In the genomic region with DNA sequence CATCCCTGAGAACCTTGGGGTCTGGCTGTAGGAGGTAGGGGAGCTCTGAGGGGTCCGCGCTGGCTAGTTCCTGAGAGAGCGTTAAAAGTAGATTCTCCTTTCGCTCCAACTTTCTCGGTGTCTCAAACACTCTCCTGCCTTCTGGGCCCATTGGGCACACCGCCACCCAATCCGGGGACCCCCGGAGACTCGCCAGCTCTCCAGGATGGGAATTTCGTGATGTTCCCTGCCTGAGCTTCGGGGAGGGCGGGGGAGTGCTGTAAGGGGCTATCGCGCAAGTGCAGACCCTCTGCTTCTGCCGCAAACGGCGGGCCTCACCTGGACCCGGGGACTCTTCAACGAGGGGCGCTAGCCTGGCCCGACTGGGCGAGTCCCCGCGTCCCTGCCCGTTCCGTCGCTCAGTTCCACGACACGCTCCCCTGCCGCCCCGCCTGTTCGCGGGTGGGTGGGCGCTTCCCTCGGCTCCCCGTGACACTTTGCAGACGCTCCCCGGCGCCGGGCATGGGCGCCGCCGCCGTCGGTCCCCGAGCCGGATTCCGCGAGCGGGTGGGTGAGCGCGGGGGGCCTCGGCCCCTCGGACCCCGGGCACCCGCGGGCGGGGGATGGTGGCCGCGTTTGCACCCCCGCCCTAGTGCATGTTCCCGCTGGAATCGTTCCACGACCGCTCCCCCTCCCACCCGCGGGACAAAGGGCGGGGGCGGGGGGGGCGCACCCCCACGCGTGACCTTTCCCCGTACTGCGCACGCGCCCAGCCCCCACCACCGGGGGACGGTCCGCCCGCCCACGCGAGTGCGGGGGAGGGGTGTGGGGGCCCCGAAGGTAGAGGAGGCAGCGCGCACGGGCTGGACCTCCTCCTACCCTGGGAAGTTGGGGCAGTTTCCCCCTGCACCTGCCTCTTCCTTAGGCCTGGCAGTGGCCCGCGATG, we compare ENCODE assay signal across 8 cellular contexts. TPM values are rescaled to one million over a fixed set of nuclear protein-coding genes. Genes with fewer than 3 reads are reported as not detected.
DNase-seq lines count a peak whose midpoint lies in the region; ATAC-seq and TF ChIP-seq lines count a peak whose summit lies in the region.

A gene (plus strand): TSS at position 481 of the 925 bp plus-strand sequence. CDS start 835 bp downstream, outside the sequence.

- H3K4me1 ChIP-seq in KMS-11 (ENCODE audit: low read depth, poor library complexity, severe bottlenecking) (peaks cover 14% of the 10 kb centered on the region), SK-N-SH (ENCODE audit: control insufficient read depth in 1 of 2, insufficient read depth in 2 of 2, low read depth in 1 of 2, low read length in 1 of 2) (peaks cover 8 to 36% of the 10 kb centered on the region in 2 experiments; a peak in 2 of 4 replicates)

- no peaks in the 10 kb centered on the region for H3K9me2 ChIP-seq in SK-N-SH

- peak within 1 kb of the TSS; percentile 89 to 98 (median 98) for H3K27ac Mint-ChIP-seq in brain

- ATAC-seq in HG02981 (IDR thresholded peaks at IDR 0.05; ENCODE audit: unreplicated experiment): no peak

- no peaks in the 10 kb centered on the region for H3K9me3 ChIP-seq in SK-N-SH

- H3K4me3 ChIP-seq in GM12875 (ENCODE audit: low read depth, low read length): peak within 1 kb of the TSS; percentile 90
- H3K4me3 ChIP-seq in KMS-11 (IDR thresholded peaks at IDR 0.05; ENCODE audit: insufficient read depth, low read depth, low read length): no peak within 1 kb of the TSS
- H3K4me3 ChIP-seq in SK-N-SH (ENCODE audit: low read depth in 2 of 2, low read length in 1 of 2): peak within 1 kb of the TSS; percentile 77 to 82

- CTCF ChIA-PET in SK-N-SH (lab: Yijun Ruan, JAX): interaction anchor here (1.0 to 4.5 kb wide), 5 partner anchors 10 to 507 kb away, joined by 4 to 30 read pairs (median 5); a partner anchor contains a TSS

- no peaks in the 10 kb centered on the region for H3K9me3 Mint-ChIP-seq in brain

- peaks cover 17% of the 10 kb centered on the region for H3F3A ChIP-seq in SK-N-SH (replicated peaks; ENCODE audit: insufficient read depth)

- H2AFZ ChIP-seq in KMS-11 (ENCODE audit: low read depth): no peak within 1 kb of the TSS
- peak within 1 kb of the TSS; percentile 83; the same call in 1 of the 2 replicates for H2AFZ ChIP-seq in SK-N-SH (ENCODE audit: low read depth)

- H3K27me3 Mint-ChIP-seq in brain: peaks cover 6% of the 10 kb centered on the region

- DNase-seq in SK-N-SH (peak; percentile 93), hypothalamus (lab: John Stamatoyannopoulos, UW) (peak in 48 of 51 donors; percentile 39 to 91 (median 74)), putamen (ENCODE audit: low spot score) (peak; percentile 74), GF-D8 (lab: John Stamatoyannopoulos, UW) (no peak)

- WGBS in SK-N-SH (ENCODE audit: low lambda C conversion rate): 18% methylated on average over 8 of the region's 89 CpGs

- 0 out of 4 replicates have a peak, but pooled peaks of 1 of the 2 experiments have one; percentile 7 for TF ChIP-seq EP300 in SK-N-SH (IDR thresholded peaks at IDR 0.05; ENCODE audit: borderline replicate concordance in 1 of 2, low read depth in 1 of 2, low read length in 1 of 2)

- no peak for TF ChIP-seq RAD21 in SK-N-SH (IDR thresholded peaks at IDR 0.05; ENCODE audit: low read length)

- POLR2A ChIA-PET in SK-N-SH (lab: Yijun Ruan, JAX): interaction anchor here (0.9 kb wide), 1 partner anchor 23 kb away, joined by 4 read pairs; a partner anchor contains a TSS

- TF ChIP-seq CTCF in GM12875 (IDR thresholded peaks at IDR 0.05; ENCODE audit: borderline replicate concordance, insufficient read depth, low read depth, low read length) (no peak), KMS-11 (conservative IDR thresholded peaks at IDR 0.05; ENCODE audit: low read depth, low read length) (no peak), SK-N-SH (IDR thresholded peaks at IDR 0.05) (no peak), brain (conservative IDR thresholded peaks at IDR 0.05) (no peak)

- H3K4me3 Mint-ChIP-seq in brain: peak within 1 kb of the TSS; percentile 89 to 96 (median 93)

- H3K9ac ChIP-seq in KMS-11: peak within 1 kb of the TSS; percentile 30; the same call in 1 of the 2 replicates
- peak within 1 kb of the TSS; percentile 77 for H3K9ac ChIP-seq in SK-N-SH

- H3K36me3 Mint-ChIP-seq in brain: peaks cover 22% of the 10 kb centered on the region

- no peaks in the 10 kb centered on the region for H3K27me3 ChIP-seq in KMS-11 (ENCODE audit: insufficient read depth, low read depth)
- H3K27me3 ChIP-seq in SK-N-SH (ENCODE audit: insufficient read depth): no peaks in the 10 kb centered on the region

- H4K20me1 ChIP-seq in KMS-11 (ENCODE audit: insufficient read depth): no peaks in the 10 kb centered on the region
- H4K20me1 ChIP-seq in SK-N-SH (ENCODE audit: insufficient read depth): no peaks in the 10 kb centered on the region

- H3K27ac ChIP-seq in KMS-11 (no peak within 1 kb of the TSS), SK-N-SH (ENCODE audit: low read depth in 2 of 2, low read length in 1 of 2) (peak within 1 kb of the TSS; percentile 27 to 94; a peak in 3 of 4 replicates)

- peaks cover 28% of the 10 kb centered on the region for H3K79me2 ChIP-seq in KMS-11 (ENCODE audit: insufficient read depth, low read depth)
- peaks cover 40% of the 10 kb centered on the region for H3K79me2 ChIP-seq in SK-N-SH (ENCODE audit: insufficient read depth)

- peaks cover 62% of the 10 kb centered on the region for H3K4me1 Mint-ChIP-seq in brain

- H3K36me3 ChIP-seq in KMS-11 (ENCODE audit: insufficient read depth): no peaks in the 10 kb centered on the region
- H3K36me3 ChIP-seq in SK-N-SH (replicated peaks in 1 of 2; ENCODE audit: control insufficient read depth in 1 of 2, insufficient read depth in 2 of 2, low read length in 1 of 2): peaks cover 3 to 30% of the 10 kb centered on the region in 2 experiments

- H3K4me2 ChIP-seq in KMS-11 (peak within 1 kb of the TSS; percentile 9; the same call in 1 of the 2 replicates), SK-N-SH (peak within 1 kb of the TSS; percentile 96)

TF ChIP-seq in SK-N-SH, 30 proteins besides CTCF, POLR2A, EP300 and RAD21 (continues in another document):
- TF ChIP-seq TEAD4 (IDR thresholded peaks at IDR 0.05; ENCODE audit: borderline replicate concordance, insufficient read depth): 0 out of 2 replicates have a peak, but pooled peaks have one; percentile 28
- peak; percentile 22; the same call in 1 of the 2 replicates for TF ChIP-seq NFIC (IDR thresholded peaks at IDR 0.05; ENCODE audit: borderline replicate concordance)
- TF ChIP-seq, protein P1, sequence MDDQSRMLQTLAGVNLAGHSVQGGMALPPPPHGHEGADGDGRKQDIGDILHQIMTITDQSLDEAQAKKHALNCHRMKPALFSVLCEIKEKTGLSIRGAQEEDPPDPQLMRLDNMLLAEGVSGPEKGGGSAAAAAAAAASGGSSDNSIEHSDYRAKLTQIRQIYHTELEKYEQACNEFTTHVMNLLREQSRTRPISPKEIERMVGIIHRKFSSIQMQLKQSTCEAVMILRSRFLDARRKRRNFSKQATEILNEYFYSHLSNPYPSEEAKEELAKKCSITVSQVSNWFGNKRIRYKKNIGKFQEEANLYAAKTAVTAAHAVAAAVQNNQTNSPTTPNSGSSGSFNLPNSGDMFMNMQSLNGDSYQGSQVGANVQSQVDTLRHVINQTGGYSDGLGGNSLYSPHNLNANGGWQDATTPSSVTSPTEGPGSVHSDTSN (IDR thresholded peaks at IDR 0.05): 0 out of 2 replicates have a peak, but pooled peaks have one; percentile 6
- TF ChIP-seq, protein P2, sequence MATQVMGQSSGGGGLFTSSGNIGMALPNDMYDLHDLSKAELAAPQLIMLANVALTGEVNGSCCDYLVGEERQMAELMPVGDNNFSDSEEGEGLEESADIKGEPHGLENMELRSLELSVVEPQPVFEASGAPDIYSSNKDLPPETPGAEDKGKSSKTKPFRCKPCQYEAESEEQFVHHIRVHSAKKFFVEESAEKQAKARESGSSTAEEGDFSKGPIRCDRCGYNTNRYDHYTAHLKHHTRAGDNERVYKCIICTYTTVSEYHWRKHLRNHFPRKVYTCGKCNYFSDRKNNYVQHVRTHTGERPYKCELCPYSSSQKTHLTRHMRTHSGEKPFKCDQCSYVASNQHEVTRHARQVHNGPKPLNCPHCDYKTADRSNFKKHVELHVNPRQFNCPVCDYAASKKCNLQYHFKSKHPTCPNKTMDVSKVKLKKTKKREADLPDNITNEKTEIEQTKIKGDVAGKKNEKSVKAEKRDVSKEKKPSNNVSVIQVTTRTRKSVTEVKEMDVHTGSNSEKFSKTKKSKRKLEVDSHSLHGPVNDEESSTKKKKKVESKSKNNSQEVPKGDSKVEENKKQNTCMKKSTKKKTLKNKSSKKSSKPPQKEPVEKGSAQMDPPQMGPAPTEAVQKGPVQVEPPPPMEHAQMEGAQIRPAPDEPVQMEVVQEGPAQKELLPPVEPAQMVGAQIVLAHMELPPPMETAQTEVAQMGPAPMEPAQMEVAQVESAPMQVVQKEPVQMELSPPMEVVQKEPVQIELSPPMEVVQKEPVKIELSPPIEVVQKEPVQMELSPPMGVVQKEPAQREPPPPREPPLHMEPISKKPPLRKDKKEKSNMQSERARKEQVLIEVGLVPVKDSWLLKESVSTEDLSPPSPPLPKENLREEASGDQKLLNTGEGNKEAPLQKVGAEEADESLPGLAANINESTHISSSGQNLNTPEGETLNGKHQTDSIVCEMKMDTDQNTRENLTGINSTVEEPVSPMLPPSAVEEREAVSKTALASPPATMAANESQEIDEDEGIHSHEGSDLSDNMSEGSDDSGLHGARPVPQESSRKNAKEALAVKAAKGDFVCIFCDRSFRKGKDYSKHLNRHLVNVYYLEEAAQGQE (IDR thresholded peaks at IDR 0.05; ENCODE audit: low read depth, low read length): 0 out of 2 replicates have a peak, but pooled peaks have one; percentile 4
- peak; percentile 23; the same call in 1 of the 2 replicates for TF ChIP-seq POLR2AphosphoS5 (IDR thresholded peaks at IDR 0.05; ENCODE audit: low read depth, low read length)
- TF ChIP-seq TCF12 (IDR thresholded peaks at IDR 0.05): no peak
- TF ChIP-seq, protein P3, sequence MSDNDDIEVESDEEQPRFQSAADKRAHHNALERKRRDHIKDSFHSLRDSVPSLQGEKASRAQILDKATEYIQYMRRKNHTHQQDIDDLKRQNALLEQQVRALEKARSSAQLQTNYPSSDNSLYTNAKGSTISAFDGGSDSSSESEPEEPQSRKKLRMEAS (IDR thresholded peaks at IDR 0.05; ENCODE audit: low read depth): no peak
- TF ChIP-seq, protein P4, sequence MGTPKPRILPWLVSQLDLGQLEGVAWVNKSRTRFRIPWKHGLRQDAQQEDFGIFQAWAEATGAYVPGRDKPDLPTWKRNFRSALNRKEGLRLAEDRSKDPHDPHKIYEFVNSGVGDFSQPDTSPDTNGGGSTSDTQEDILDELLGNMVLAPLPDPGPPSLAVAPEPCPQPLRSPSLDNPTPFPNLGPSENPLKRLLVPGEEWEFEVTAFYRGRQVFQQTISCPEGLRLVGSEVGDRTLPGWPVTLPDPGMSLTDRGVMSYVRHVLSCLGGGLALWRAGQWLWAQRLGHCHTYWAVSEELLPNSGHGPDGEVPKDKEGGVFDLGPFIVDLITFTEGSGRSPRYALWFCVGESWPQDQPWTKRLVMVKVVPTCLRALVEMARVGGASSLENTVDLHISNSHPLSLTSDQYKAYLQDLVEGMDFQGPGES (IDR thresholded peaks at IDR 0.05; ENCODE audit: low read depth, low read length): peak; percentile 86

RNA-seq across cellular contexts. Expression of the gene that starts here (rescaled TPM):
- polyA plus RNA-seq in SK-N-SH (2012; rRNA removed): 20.1 and 27.1 TPM in 2 replicates
- polyA plus RNA-seq in SK-N-SH (2012; cell fraction: cytosol; rRNA removed): 16.0 and 19.9 TPM in 2 replicates
- 37.5 and 65.8 TPM in 2 replicates for polyA plus RNA-seq in SK-N-SH (2012; cell fraction: nucleus; rRNA removed)
- 31.4 TPM for polyA plus RNA-seq in brain (ENCODE audit: insufficient read depth, low read depth, low replicate concordance)
